Comparison of ENCODE assay signal across 26 cellular contexts in genomic region chr16:84055801-84056634, GRCh38. TPM values are rescaled to one million over a fixed set of nuclear protein-coding genes. Genes with fewer than 3 reads are reported as not detected.
DNase-seq lines count a peak whose midpoint lies in the region; ATAC-seq, FAIRE-seq and TF ChIP-seq lines count a peak whose summit lies in the region.
"Had no signal": no experiment of that assay in that cellular context is flagged by ENCODE, and none has a peak within 500 bp of the region (broad histone marks: within the 10 kb centered on the region; RNA-seq: fewer than 3 reads in every experiment).

No MANE protein-coding gene starts in this region.

- no peak overlapping the region for H3K4me3 ChIP-seq in spleen
- H3K4me3 ChIP-seq: neural progenitor cell, right lobe of liver had no signal

- no peaks in the 10 kb centered on the region for H3K9me3 ChIP-seq in spleen
- H3K9me3 ChIP-seq: right lobe of liver had no signal

- no peaks in the 10 kb centered on the region for H3K27me3 Mint-ChIP-seq in central memory CD8-positive, alpha-beta T cell
- H3K27me3 Mint-ChIP-seq: dendritic cell treated with granulocyte-macrophage colony-stimulating factor and Interleukin-4, amounts not matched to agents 40 ng/mL and 50 ng/mL, for 4 days had no signal

- H3K36me3 Mint-ChIP-seq in central memory CD8-positive, alpha-beta T cell (ENCODE audit: insufficient read depth) = peaks cover 64% of the 10 kb centered on the region

- no peak for ATAC-seq in central memory CD8-positive, alpha-beta T cell (replicated peaks; ENCODE audit: extremely low read depth, poor library complexity, severe bottlenecking)
- ATAC-seq in left lobe of liver (no peak), HG03342 (IDR thresholded peaks at IDR 0.05; ENCODE audit: unreplicated experiment) (no peak)
- ATAC-seq: right lobe of liver had no signal

- CTCF ChIA-PET in RWPE1 (lab: Yijun Ruan, JAX) = interaction anchor here (1.1 kb wide), 1 partner anchor 28 kb away, joined by 4 read pairs; no protein-coding TSS in a partner anchor

- DNase-seq in RWPE1 (ENCODE audit: low spot score) = no peak
- DNase-seq in central memory CD8-positive, alpha-beta T cell (ENCODE audit: low spot score in 2 of 2) = no peak
- DNase-seq in left lobe of liver (ENCODE audit: low spot score) = peak; percentile 21
- peak; percentile 42 for DNase-seq in spleen
- DNase-seq in urothelium cell line (ENCODE audit: low spot score) = no peak
- DNase-seq in NOMO-1 treated with DMSO at 0.1 percent for 48 hours (lab: John Stamatoyannopoulos, UW; ENCODE audit: unreplicated experiment) = no peak
- no peak for DNase-seq in G401 (ENCODE audit: low spot score)
- DNase-seq: activated CD4-positive, alpha-beta T cell treated with anti-CD3 and anti-CD28 coated beads, Interleukin-2, amount 50 U/mL, for 1 hour; activated CD8-positive, alpha-beta memory T cell treated with anti-CD3 and anti-CD28 coated beads, Interleukin-2, amount 50 U/mL, for 4 hours; activated naive CD4-positive, alpha-beta T cell treated with Interleukin-2 at 50 U/mL for 16 hours; AML-193; kidney glomerular epithelial cell; NCI-H1105; NCI-H526; SHP77 treated with DMSO at 0.1 percent for 48 hours; stimulated activated naive CD4-positive, alpha-beta T cell; trophoblast cell had no signal

- TF ChIP-seq POLR2A in spleen (IDR thresholded peaks at IDR 0.05) = no peak

- H3K27ac Mint-ChIP-seq in central memory CD8-positive, alpha-beta T cell (ENCODE audit: low read depth) = peak overlapping the region; percentile 64
- H3K27ac Mint-ChIP-seq: dendritic cell treated with granulocyte-macrophage colony-stimulating factor and Interleukin-4, amounts not matched to agents 40 ng/mL and 50 ng/mL, for 4 days had no signal

- H3K4me1 Mint-ChIP-seq in central memory CD8-positive, alpha-beta T cell = no peaks in the 10 kb centered on the region

- H3K4me3 Mint-ChIP-seq in central memory CD8-positive, alpha-beta T cell = no peak overlapping the region
- H3K4me3 Mint-ChIP-seq: dendritic cell treated with granulocyte-macrophage colony-stimulating factor and Interleukin-4, amounts not matched to agents 40 ng/mL and 50 ng/mL, for 4 days; neural progenitor cell had no signal

- intact Hi-C loops in spleen (cut with DNase I; ENCODE audit: low total_unique reads) = no loop called here

- TF ChIP-seq CTCF in RWPE1 (conservative IDR thresholded peaks at IDR 0.05; ENCODE audit: low read depth) (no peak), spleen (IDR thresholded peaks at IDR 0.05 in 8 of 11, conservative IDR thresholded peaks at IDR 0.05 in 3 of 11) (no peak)

- POLR2A ChIA-PET in RWPE1 (lab: Yijun Ruan, JAX; ENCODE audit: low non-redundant PET) = no interaction called here

- H3K36me3 ChIP-seq in spleen = peaks cover 2 to 100% (median 91%) of the 10 kb centered on the region in 6 donors
- H3K36me3 ChIP-seq: neural progenitor cell had no signal

- no peak for FAIRE-seq in urothelium cell line (lab: Jason Lieb, UNC)
- FAIRE-seq: H54 had no signal

- H3K27me3 ChIP-seq in spleen (replicated peaks in 1 of 7) = no peaks in the 10 kb centered on the region
- H3K27me3 ChIP-seq: neural progenitor cell, right lobe of liver had no signal

- 91 to 94% (median 93%) methylated on average over 19 of the region's 19 CpGs for WGBS in spleen, 5 donors

- in situ Hi-C loops in G401 (cut with HindIII; ENCODE audit: low sequenced_read_pairs) = no loop called here

- H3K27ac ChIP-seq in RWPE1 (peak overlapping the region; percentile 21; the same call in 1 of the 2 replicates), spleen (no peak overlapping the region)
- H3K27ac ChIP-seq: neural progenitor cell, right lobe of liver had no signal

- no peaks in the 10 kb centered on the region for H3K9me3 Mint-ChIP-seq in central memory CD8-positive, alpha-beta T cell
- H3K9me3 Mint-ChIP-seq: dendritic cell treated with granulocyte-macrophage colony-stimulating factor and Interleukin-4, amounts not matched to agents 40 ng/mL and 50 ng/mL, for 4 days; neural progenitor cell had no signal

- H3K4me1 ChIP-seq in spleen = no peaks in the 10 kb centered on the region
- H3K4me1 ChIP-seq: right lobe of liver had no signal

RNA-seq across cellular contexts. Expression of gene SLC38A8, which starts 13.4 kb away (rescaled TPM):
- not detected for total RNA-seq in left lobe of liver
- not detected for total RNA-seq in spleen
- polyA plus RNA-seq in spleen = under 1 TPM in 1 of 3 donors, not detected in 2; 0.37 TPM
- total RNA-seq in G401 (2014; rRNA removed; shearing (Covaris generic)) = not detected in 2 replicates
- total RNA-seq: fibroblast of villous mesenchyme; LHCN-M2; mononuclear cell; right lobe of liver; T-helper 1 cell treated with Interleukin-12 subunit alpha and Interleukin-12 subunit beta and Interleukin-4 antibody, amounts not matched to agents 30 ng/mL and 1 ng/mL, for 36 hours had no signal

Comparison
In these comparisons a context has a peak if more than half of its experiments do, and no peak if none do; other contexts are left out.
1. DNase-seq: peak in left lobe of liver (single experiment) and spleen (single experiment); none in RWPE1 (single experiment), central memory CD8-positive, alpha-beta T cell (0 of 2), urothelium cell line (single experiment), NOMO-1 treated with DMSO at 0.1 percent for 48 hours (single experiment) and G401 (single experiment).